Comparison of ENCODE assay signal across 24 cellular contexts in the genomic region with DNA sequence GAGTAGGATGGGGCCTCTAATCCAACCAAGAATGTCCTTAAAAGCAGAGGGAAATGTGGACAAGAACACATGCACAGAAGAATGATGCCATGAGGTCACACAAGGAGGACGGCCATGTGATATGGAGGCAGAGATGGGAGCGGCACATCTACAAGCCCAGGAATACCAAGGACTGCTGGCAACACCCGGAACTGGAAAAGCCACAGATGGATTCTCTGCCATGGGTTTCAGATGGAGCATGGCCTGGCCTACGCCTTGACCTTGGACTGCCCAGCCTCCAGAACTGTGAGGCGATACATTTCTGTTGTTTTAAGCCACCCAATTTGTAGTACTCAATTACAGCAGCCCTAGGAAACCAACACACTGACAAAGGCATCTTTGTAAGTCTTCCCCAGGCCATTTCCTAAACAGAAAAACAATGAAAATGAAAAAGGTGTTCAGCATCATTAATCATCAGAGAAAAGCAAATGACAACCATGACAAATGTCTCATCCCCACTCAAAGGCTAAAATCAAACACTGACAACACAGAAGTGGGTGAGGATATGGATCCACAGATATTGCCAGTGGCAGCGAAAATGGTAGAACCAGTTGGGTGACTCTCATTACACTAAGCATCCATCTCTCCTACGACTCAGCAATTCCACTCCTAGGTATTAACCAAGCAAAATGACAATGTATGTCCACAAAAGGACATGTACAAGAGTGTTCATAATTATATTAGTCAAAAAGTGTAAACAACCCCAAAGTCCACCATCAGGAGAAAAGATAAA.
"Had no signal": no experiment of that assay in that cellular context is flagged by ENCODE, and none has a peak within 500 bp of the region (broad histone marks: within the 10 kb centered on the region; RNA-seq: fewer than 3 reads in every experiment).

No MANE protein-coding gene starts in this region.

- H3K4me1 ChIP-seq: left lung, lower lobe of right lung, sigmoid colon, suprapubic skin, tibial artery had no signal

- ATAC-seq: activated CD8-positive, alpha-beta memory T cell treated with anti-CD3 and anti-CD28 coated beads, Interleukin-2, amount 10 ng/mL, durations not matched to agents 7 days and 5 days; activated CD8-positive, alpha-beta T cell treated with anti-CD3 and anti-CD28 coated beads, Interleukin-2, amount 10 ng/mL, durations not matched to agents 7 days and 5 days; activated naive CD8-positive, alpha-beta T cell treated with anti-CD3 and anti-CD28 coated beads, Interleukin-2, amount 50 U/mL, for 24 hours; left lung; lower lobe of right lung; mucosa of descending colon; natural killer cell treated with Interleukin-12 subunit alpha and Interleukin-12 subunit beta and Interleukin-15 and Interleukin-18, amount 100 ng/mL, for 72 hours; stimulated activated naive B cell treated with anti-CD40 and anti-IgM and Interleukin-4, amounts not matched to agents 10 μg/mL and 1 μg/mL and 100 μg/mL, for 72 hours had no signal

- H3K4me3 Mint-ChIP-seq: activated CD8-positive, alpha-beta memory T cell treated with anti-CD3 and anti-CD28 coated beads, Interleukin-2, amount 10 ng/mL, durations not matched to agents 7 days and 5 days; activated CD8-positive, alpha-beta T cell treated with anti-CD3 and anti-CD28 coated beads, Interleukin-2, amount 10 ng/mL, durations not matched to agents 7 days and 5 days; activated naive CD4-positive, alpha-beta T cell treated with anti-CD3 and anti-CD28 coated beads, Interleukin-2, amount 50 U/mL, for 24 hours; activated naive CD8-positive, alpha-beta T cell treated with anti-CD3 and anti-CD28 coated beads, Interleukin-2, amount 50 U/mL, for 24 hours; dendritic cell treated with granulocyte-macrophage colony-stimulating factor and Interleukin-4, amounts not matched to agents 40 ng/mL and 50 ng/mL, for 4 days; endodermal cell; natural killer cell treated with Interleukin-12 subunit alpha and Interleukin-12 subunit beta and Interleukin-15 and Interleukin-18, amount 100 ng/mL, for 72 hours; stimulated activated naive B cell treated with anti-CD40 and anti-IgM and Interleukin-4, amounts not matched to agents 10 μg/mL and 1 μg/mL and 100 μg/mL, for 72 hours; T-helper 1 cell treated with Interleukin-12 subunit alpha and Interleukin-12 subunit beta and Interleukin-4 antibody, amounts not matched to agents 30 μg/mL and 1 μg/mL, for 36 hours had no signal

- H3K9me3 Mint-ChIP-seq: activated naive CD4-positive, alpha-beta T cell treated with anti-CD3 and anti-CD28 coated beads, Interleukin-2, amount 50 U/mL, for 24 hours; activated naive CD8-positive, alpha-beta T cell treated with anti-CD3 and anti-CD28 coated beads, Interleukin-2, amount 50 U/mL, for 24 hours; activated T-helper 2 cell treated with anti-CD3 and anti-CD28 coated beads, Interferon-gamma antibody, Interleukin-2, Interleukin-4, amounts not matched to agents 10 μg/mL and 5 μg/mL and 100 μg/mL, durations not matched to agents 14 hours and 24 hours and 36 hours; dendritic cell treated with granulocyte-macrophage colony-stimulating factor and Interleukin-4, amounts not matched to agents 40 ng/mL and 50 ng/mL, for 4 days; endodermal cell; natural killer cell treated with Interleukin-12 subunit alpha and Interleukin-12 subunit beta and Interleukin-15 and Interleukin-18, amount 100 ng/mL, for 72 hours; stimulated activated naive B cell treated with anti-CD40 and anti-IgM and Interleukin-4, amounts not matched to agents 10 μg/mL and 1 μg/mL and 100 μg/mL, for 72 hours; T-helper 1 cell treated with Interleukin-12 subunit alpha and Interleukin-12 subunit beta and Interleukin-4 antibody, amounts not matched to agents 30 μg/mL and 1 μg/mL, for 36 hours had no signal

- DNase-seq: activated CD8-positive, alpha-beta memory T cell treated with anti-CD3 and anti-CD28 coated beads, Interleukin-2, amount 10 ng/mL, durations not matched to agents 7 days and 5 days; activated CD8-positive, alpha-beta T cell treated with anti-CD3 and anti-CD28 coated beads, Interleukin-2, amount 10 ng/mL, durations not matched to agents 7 days and 5 days; activated naive CD8-positive, alpha-beta T cell treated with anti-CD3 and anti-CD28 coated beads, Interleukin-2, amount 50 U/mL, for 24 hours; activated T-cell treated with anti-CD3 and anti-CD28 coated beads, Interleukin-2, amount 50 U/mL, for 48 hours; amygdala; central memory CD4-positive, alpha-beta T cell; endodermal cell; left lung; lower lobe of right lung; mesendoderm; mucosa of descending colon; retina; sigmoid colon; small intestine; stimulated activated naive B cell treated with anti-CD40 and anti-IgM and Interleukin-4, amounts not matched to agents 10 μg/mL and 1 μg/mL and 100 μg/mL, for 72 hours; T-helper 9 cell; tibial artery had no signal

- H3K27ac ChIP-seq: left lung, lower lobe of right lung, sigmoid colon, suprapubic skin, tibial artery had no signal

- H3K4me3 ChIP-seq: left lung, lower lobe of right lung, mucosa of descending colon, sigmoid colon, suprapubic skin, tibial artery had no signal

- H3K36me3 ChIP-seq: left lung, lower lobe of right lung, sigmoid colon, suprapubic skin, tibial artery had no signal

- H3K9me3 ChIP-seq: left lung, lower lobe of right lung, mucosa of descending colon, sigmoid colon, suprapubic skin, tibial artery had no signal

- H3K4me1 Mint-ChIP-seq: activated CD8-positive, alpha-beta memory T cell treated with anti-CD3 and anti-CD28 coated beads, Interleukin-2, amount 10 ng/mL, durations not matched to agents 7 days and 5 days; activated naive CD4-positive, alpha-beta T cell treated with anti-CD3 and anti-CD28 coated beads, Interleukin-2, amount 50 U/mL, for 24 hours; activated naive CD8-positive, alpha-beta T cell treated with anti-CD3 and anti-CD28 coated beads, Interleukin-2, amount 50 U/mL, for 24 hours; endodermal cell; stimulated activated naive B cell treated with anti-CD40 and anti-IgM and Interleukin-4, amounts not matched to agents 10 μg/mL and 1 μg/mL and 100 μg/mL, for 72 hours had no signal

- H3K36me3 Mint-ChIP-seq: activated CD8-positive, alpha-beta memory T cell treated with anti-CD3 and anti-CD28 coated beads, Interleukin-2, amount 10 ng/mL, durations not matched to agents 7 days and 5 days; activated naive CD4-positive, alpha-beta T cell treated with anti-CD3 and anti-CD28 coated beads, Interleukin-2, amount 50 U/mL, for 24 hours; natural killer cell treated with Interleukin-12 subunit alpha and Interleukin-12 subunit beta and Interleukin-15 and Interleukin-18, amount 100 ng/mL, for 72 hours; stimulated activated naive B cell treated with anti-CD40 and anti-IgM and Interleukin-4, amounts not matched to agents 10 μg/mL and 1 μg/mL and 100 μg/mL, for 72 hours had no signal

- H3K27me3 Mint-ChIP-seq: progenitor cell of endocrine pancreas had no signal

- H3K27ac Mint-ChIP-seq: activated CD8-positive, alpha-beta memory T cell treated with anti-CD3 and anti-CD28 coated beads, Interleukin-2, amount 10 ng/mL, durations not matched to agents 7 days and 5 days; activated CD8-positive, alpha-beta T cell treated with anti-CD3 and anti-CD28 coated beads, Interleukin-2, amount 10 ng/mL, durations not matched to agents 7 days and 5 days; activated naive CD4-positive, alpha-beta T cell treated with anti-CD3 and anti-CD28 coated beads, Interleukin-2, amount 50 U/mL, for 24 hours; activated naive CD8-positive, alpha-beta T cell treated with anti-CD3 and anti-CD28 coated beads, Interleukin-2, amount 50 U/mL, for 24 hours; activated T-helper 2 cell treated with anti-CD3 and anti-CD28 coated beads, Interferon-gamma antibody, Interleukin-2, Interleukin-4, amounts not matched to agents 10 μg/mL and 5 μg/mL and 100 μg/mL, durations not matched to agents 14 hours and 24 hours and 36 hours; dendritic cell treated with granulocyte-macrophage colony-stimulating factor and Interleukin-4, amounts not matched to agents 40 ng/mL and 50 ng/mL, for 4 days; endodermal cell; natural killer cell treated with Interleukin-12 subunit alpha and Interleukin-12 subunit beta and Interleukin-15 and Interleukin-18, amount 100 ng/mL, for 72 hours; progenitor cell of endocrine pancreas; stimulated activated naive B cell treated with anti-CD40 and anti-IgM and Interleukin-4, amounts not matched to agents 10 μg/mL and 1 μg/mL and 100 μg/mL, for 72 hours; T-helper 1 cell treated with Interleukin-12 subunit alpha and Interleukin-12 subunit beta and Interleukin-4 antibody, amounts not matched to agents 30 μg/mL and 1 μg/mL, for 36 hours had no signal

- H3K27me3 ChIP-seq: left lung, sigmoid colon, suprapubic skin, tibial artery had no signal
